1 cellular context compared by ENCODE assay signal in the genomic region with DNA sequence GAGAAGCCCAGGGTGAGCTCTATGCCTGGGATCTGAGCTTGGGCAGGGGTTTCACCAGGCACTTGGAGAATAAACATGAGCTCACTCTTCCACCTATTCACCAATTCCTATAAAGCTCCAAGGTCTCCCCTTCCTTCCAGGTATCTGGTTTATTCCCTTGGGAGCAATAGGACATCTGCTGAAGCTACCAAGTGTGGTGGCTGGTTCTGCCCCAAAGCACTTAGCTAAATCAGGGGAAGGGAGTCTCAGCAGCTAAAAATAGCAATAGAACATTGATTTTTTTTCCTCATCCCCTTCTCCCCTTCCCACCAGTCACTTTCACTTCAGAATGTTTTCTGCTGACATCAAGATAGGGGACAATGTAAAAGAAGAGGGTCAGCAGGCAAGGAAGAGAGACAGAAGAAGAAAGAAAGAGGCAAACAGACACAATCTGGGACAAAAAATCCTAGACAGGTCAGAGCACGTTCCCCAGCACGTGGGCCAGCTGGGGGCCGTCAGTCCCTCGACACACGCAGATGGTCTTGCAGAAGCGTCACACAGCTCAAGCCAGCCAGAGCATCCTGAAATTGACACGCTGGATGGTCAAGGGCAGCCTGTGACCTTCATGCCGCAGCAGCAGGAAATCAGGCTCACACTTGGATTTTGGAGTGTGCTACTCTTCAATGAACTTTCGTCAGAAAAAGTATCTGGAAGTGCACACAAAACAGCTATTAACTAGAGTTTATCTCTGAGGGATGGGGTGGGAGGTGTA.
TF ChIP-seq lines count a peak whose summit lies in the region.

No MANE protein-coding gene starts in this region.

TF ChIP-seq in H1, 55 proteins besides CTCF, POLR2A, EP300 and RAD21:
- TF ChIP-seq MAFK (IDR thresholded peaks at IDR 0.05; ENCODE audit: low read depth, low read length) (no peak), SP1 (IDR thresholded peaks at IDR 0.05; ENCODE audit: low read depth, low read length) (no peak), GABPA (IDR thresholded peaks at IDR 0.05; ENCODE audit: borderline replicate concordance, insufficient read depth, low read length) (no peak), SIX5 (IDR thresholded peaks at IDR 0.05; ENCODE audit: low read depth, low read length) (no peak), SAP30 (IDR thresholded peaks at IDR 0.05; ENCODE audit: insufficient read depth, insufficient replicate concordance, low read length) (no peak)
- TF ChIP-seq, protein P1, sequence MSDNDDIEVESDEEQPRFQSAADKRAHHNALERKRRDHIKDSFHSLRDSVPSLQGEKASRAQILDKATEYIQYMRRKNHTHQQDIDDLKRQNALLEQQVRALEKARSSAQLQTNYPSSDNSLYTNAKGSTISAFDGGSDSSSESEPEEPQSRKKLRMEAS (IDR thresholded peaks at IDR 0.05) = no peak
- TF ChIP-seq, protein P2, sequence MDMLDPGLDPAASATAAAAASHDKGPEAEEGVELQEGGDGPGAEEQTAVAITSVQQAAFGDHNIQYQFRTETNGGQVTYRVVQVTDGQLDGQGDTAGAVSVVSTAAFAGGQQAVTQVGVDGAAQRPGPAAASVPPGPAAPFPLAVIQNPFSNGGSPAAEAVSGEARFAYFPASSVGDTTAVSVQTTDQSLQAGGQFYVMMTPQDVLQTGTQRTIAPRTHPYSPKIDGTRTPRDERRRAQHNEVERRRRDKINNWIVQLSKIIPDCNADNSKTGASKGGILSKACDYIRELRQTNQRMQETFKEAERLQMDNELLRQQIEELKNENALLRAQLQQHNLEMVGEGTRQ (IDR thresholded peaks at IDR 0.05; ENCODE audit: low read length) = no peak
- TF ChIP-seq, protein P3, sequence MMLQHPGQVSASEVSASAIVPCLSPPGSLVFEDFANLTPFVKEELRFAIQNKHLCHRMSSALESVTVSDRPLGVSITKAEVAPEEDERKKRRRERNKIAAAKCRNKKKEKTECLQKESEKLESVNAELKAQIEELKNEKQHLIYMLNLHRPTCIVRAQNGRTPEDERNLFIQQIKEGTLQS (IDR thresholded peaks at IDR 0.05; ENCODE audit: insufficient read depth, low read depth, low read length) = no peak
TF ChIP-seq in H1: peak in this region for 0.
